Comparison of ENCODE assay signal across 1 cellular context in the genomic region with DNA sequence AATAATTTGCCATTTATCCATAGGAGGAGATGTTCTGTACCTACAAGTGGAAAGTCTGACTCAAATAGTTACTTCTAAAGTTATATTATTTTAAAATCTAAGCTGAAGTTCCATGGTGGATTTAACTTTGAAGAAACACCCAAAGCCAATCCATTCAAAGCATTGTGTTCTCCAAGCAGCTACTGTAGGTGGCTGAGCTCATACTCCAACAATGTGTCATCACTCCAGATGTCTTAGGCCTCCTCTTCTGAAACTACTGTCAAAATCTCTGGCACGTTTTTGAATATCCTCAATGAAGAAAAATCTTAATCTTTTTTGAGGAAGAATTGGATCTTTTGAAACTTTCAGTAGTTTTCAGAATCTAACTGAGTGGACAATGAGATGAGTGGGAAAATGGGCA.
A peak's percentile ranks its signal among the peaks of the same experiment; 100 is the strongest.
TF ChIP-seq lines count a peak whose summit lies in the region.

No MANE protein-coding gene starts in this region.

TF ChIP-seq in HEK293, 187 proteins besides CTCF, POLR2A, EP300 and RAD21 (continued from another document):
- TF ChIP-seq ZNF518A (tag by site-specific recombination; conservative IDR thresholded peaks at IDR 0.05; ENCODE audit: low read depth) (peak; percentile 50), ZNF2 (tag by site-specific recombination; IDR thresholded peaks at IDR 0.05) (no peak), SP3 (tag by site-specific recombination; IDR thresholded peaks at IDR 0.05) (no peak)
